Comparison of ENCODE assay signal across 9 cellular contexts in the genomic region with DNA sequence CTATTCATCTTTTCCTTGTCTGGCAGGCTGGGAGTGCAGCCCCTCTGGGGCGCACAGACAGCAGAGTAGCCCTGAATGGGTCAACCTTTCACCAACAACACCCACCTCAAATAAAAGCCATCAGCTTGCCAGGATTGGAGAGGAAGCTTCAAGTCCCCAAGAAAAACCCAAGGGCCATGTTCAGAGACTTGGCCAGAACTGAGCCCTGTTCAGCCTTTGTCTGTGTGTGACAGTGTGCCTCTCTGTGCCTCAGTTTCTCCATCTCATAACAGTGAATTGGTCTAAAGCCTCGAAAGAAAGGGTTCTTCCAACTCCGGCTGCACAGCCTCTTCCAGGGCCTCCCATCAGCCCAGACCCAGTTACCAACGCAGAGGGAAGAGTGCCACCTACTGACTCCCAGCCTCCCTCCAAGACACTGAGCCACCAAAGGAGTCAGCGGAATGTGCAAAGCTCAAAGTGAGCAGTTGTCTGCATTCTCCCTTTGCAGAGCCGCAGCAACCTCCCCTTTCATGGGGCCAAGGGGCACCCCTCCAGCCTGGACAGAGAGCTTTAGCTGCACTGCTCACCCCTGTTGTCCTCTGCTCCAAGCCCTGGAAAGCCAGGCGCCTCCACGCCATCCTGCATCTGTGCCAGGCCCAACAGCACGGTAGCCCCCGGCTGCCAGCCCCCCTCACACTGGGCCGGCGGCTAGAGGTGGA.
DNase-seq lines count a peak whose midpoint lies in the region; ATAC-seq and TF ChIP-seq lines count a peak whose summit lies in the region.
"Had no signal": no experiment of that assay in that cellular context is flagged by ENCODE, and none has a peak within 500 bp of the region (broad histone marks: within the 10 kb centered on the region; RNA-seq: fewer than 3 reads in every experiment).

No MANE protein-coding gene starts in this region.

- TF ChIP-seq CTCF in osteocyte (IDR thresholded peaks at IDR 0.05): peak; percentile 71

- H3K36me3 Mint-ChIP-seq in osteocyte (ENCODE audit: unreplicated experiment): no peaks in the 10 kb centered on the region
- H3K36me3 Mint-ChIP-seq: naive B cell had no signal

- no peaks in the 10 kb centered on the region for H3K9me3 Mint-ChIP-seq in osteocyte (ENCODE audit: unreplicated experiment)

- DNase-seq in DMS 273 (lab: John Stamatoyannopoulos, UW; ENCODE audit: unreplicated experiment) (peak; percentile 81), HuH-7 (ENCODE audit: low spot score) (peak; percentile 67), SK-N-DZ (ENCODE audit: low spot score) (peak; percentile 76), fibroblast of the conjunctiva (ENCODE audit: low read depth) (peak; percentile 49), osteocyte (ENCODE audit: extremely low spot score, unreplicated experiment) (no peak)
- DNase-seq: naive B cell had no signal

- peaks cover 40% of the 10 kb centered on the region for H3K27me3 Mint-ChIP-seq in osteocyte (ENCODE audit: unreplicated experiment)

- H3K27ac Mint-ChIP-seq in osteocyte (ENCODE audit: unreplicated experiment): no peak overlapping the region

- no peaks in the 10 kb centered on the region for H3K4me1 Mint-ChIP-seq in osteocyte (ENCODE audit: unreplicated experiment)

- H3K4me3 Mint-ChIP-seq in osteocyte (ENCODE audit: unreplicated experiment): no peak overlapping the region

- ATAC-seq in HG02981 (IDR thresholded peaks at IDR 0.05; ENCODE audit: unreplicated experiment): no peak
- ATAC-seq in HG03432 (IDR thresholded peaks at IDR 0.05; ENCODE audit: unreplicated experiment): no peak
- ATAC-seq in GM21423 (IDR thresholded peaks at IDR 0.05; ENCODE audit: unreplicated experiment): no peak
